Comparison of ENCODE assay signal across 11 cellular contexts in the genomic region with DNA sequence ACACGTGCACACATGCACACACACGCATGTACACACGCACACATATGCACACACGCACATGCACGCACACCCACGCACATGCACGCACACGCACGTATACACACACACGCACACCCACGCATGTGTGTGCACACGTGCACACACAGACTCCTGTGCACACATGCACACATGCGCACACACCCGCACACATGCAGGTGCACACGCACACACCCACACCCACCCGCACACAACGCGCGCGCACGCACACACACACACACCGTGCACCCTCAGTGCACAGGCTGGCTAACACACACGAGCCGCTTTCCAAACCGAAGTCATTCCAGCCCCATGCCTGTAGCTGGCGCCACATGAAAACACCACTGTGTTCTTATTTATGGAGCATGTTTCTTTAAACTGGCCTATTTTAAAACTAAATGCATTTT. TPM values are rescaled to one million over a fixed set of nuclear protein-coding genes. Genes with fewer than 3 reads are reported as not detected.
DNase-seq lines count a peak whose midpoint lies in the region; ATAC-seq and TF ChIP-seq lines count a peak whose summit lies in the region.
"Had no signal": no experiment of that assay in that cellular context is flagged by ENCODE, and none has a peak within 500 bp of the region (broad histone marks: within the 10 kb centered on the region; RNA-seq: fewer than 3 reads in every experiment).

No MANE protein-coding gene starts in this region.

- no peak overlapping the region for H2AFZ ChIP-seq in PC-9
- no peak overlapping the region for H2AFZ ChIP-seq in fibroblast of lung (ENCODE audit: low read length)
- no peak overlapping the region for H2AFZ ChIP-seq in smooth muscle cell (ENCODE audit: low read depth)

- H3K27ac Mint-ChIP-seq in activated naive CD4-positive, alpha-beta T cell treated with anti-CD3 and anti-CD28 coated beads, Interleukin-2, amount 10 ng/mL, durations not matched to agents 7 days and 5 days = no peak overlapping the region

- H3K9me2 ChIP-seq in PC-9 (ENCODE audit: insufficient read depth) = no peaks in the 10 kb centered on the region

- no peak overlapping the region for H3K27ac ChIP-seq in PC-9
- H3K27ac ChIP-seq in fibroblast of lung (ENCODE audit: insufficient read depth, low read length) = no peak overlapping the region
- no peak overlapping the region for H3K27ac ChIP-seq in smooth muscle cell (ENCODE audit: low read depth)
- H3K27ac ChIP-seq in prostate gland = no peak overlapping the region
- H3K27ac ChIP-seq: SK-N-MC, transverse colon had no signal

- H3K27me3 ChIP-seq in PC-9 (ENCODE audit: insufficient read depth, low read depth) (peaks cover 27% of the 10 kb centered on the region), fibroblast of lung (ENCODE audit: control insufficient read depth, insufficient read depth, low read length) (peaks cover 1% of the 10 kb centered on the region), smooth muscle cell (ENCODE audit: low read depth) (peaks cover 7% of the 10 kb centered on the region), prostate gland (replicated peaks; ENCODE audit: insufficient read depth) (peaks cover 3% of the 10 kb centered on the region)

- WGBS in smooth muscle cell (ENCODE audit: low lambda C conversion rate) = 90% methylated on average over 26 of the region's 26 CpGs
- WGBS in prostate gland = 80% methylated on average over 26 of the region's 26 CpGs

- H3K36me3 ChIP-seq in PC-9 (ENCODE audit: low read depth) (no peaks in the 10 kb centered on the region), fibroblast of lung (ENCODE audit: control insufficient read depth, insufficient read depth, low read length) (no peaks in the 10 kb centered on the region), smooth muscle cell (ENCODE audit: low read depth) (no peaks in the 10 kb centered on the region), prostate gland (no peaks in the 10 kb centered on the region)
- H3K36me3 ChIP-seq: transverse colon had no signal

- H3K27me3 Mint-ChIP-seq in activated naive CD4-positive, alpha-beta T cell treated with anti-CD3 and anti-CD28 coated beads, Interleukin-2, amount 10 ng/mL, durations not matched to agents 7 days and 5 days = peaks cover 75% of the 10 kb centered on the region

- H3K4me3 Mint-ChIP-seq in activated naive CD4-positive, alpha-beta T cell treated with anti-CD3 and anti-CD28 coated beads, Interleukin-2, amount 10 ng/mL, durations not matched to agents 7 days and 5 days = no peak overlapping the region

- POLR2A ChIA-PET in PC-9 (lab: Charles Lee; ENCODE audit: unreplicated experiment) = interaction anchor here (0.6 to 0.9 kb wide), 2 partner anchors 100 to 162 kb away, joined by 8 to 15 read pairs; no protein-coding TSS in a partner anchor

- no peaks in the 10 kb centered on the region for H3K9me3 Mint-ChIP-seq in activated naive CD4-positive, alpha-beta T cell treated with anti-CD3 and anti-CD28 coated beads, Interleukin-2, amount 10 ng/mL, durations not matched to agents 7 days and 5 days

- intact Hi-C loops in PC-9 (cut with micrococcal nuclease; ENCODE audit: unreplicated experiment) (no loop called here), prostate gland (cut with DNase I) (no loop called here)

- H3K4me3 ChIP-seq in PC-9 = no peak overlapping the region
- H3K4me3 ChIP-seq in fibroblast of lung (replicated peaks in 1 of 4; ENCODE audit: control extremely low read depth in 1 of 4, insufficient read depth in 1 of 4, low read depth in 3 of 4, low read length in 4 of 4) = no peak overlapping the region
- H3K4me3 ChIP-seq in smooth muscle cell = no peak overlapping the region
- no peak overlapping the region for H3K4me3 ChIP-seq in prostate gland
- H3K4me3 ChIP-seq: lung, SK-N-MC, transverse colon had no signal

- TF ChIP-seq CTCF in PC-9 (conservative IDR thresholded peaks at IDR 0.05) (peak; percentile 35; the same call in 1 of the 2 replicates), fibroblast of lung (conservative IDR thresholded peaks at IDR 0.05 in 1 of 2, IDR thresholded peaks at IDR 0.05 in 1 of 2; ENCODE audit: low read depth in 1 of 2, low read length in 2 of 2) (peak; percentile 7 to 44), smooth muscle cell (IDR thresholded peaks at IDR 0.05; ENCODE audit: borderline replicate concordance, insufficient read depth, poor library complexity, severe bottlenecking) (peak; percentile 12), prostate gland (IDR thresholded peaks at IDR 0.05) (peak in 1 of 4 experiments; percentile 25)

- CTCF ChIA-PET in activated naive CD4-positive, alpha-beta T cell treated with anti-CD3 and anti-CD28 coated beads, Interleukin-2, amount 10 ng/mL, durations not matched to agents 7 days and 5 days (lab: Charles Lee) = no interaction called here
- CTCF ChIA-PET in PC-9 (lab: Charles Lee) = interaction anchor here (0.6 kb wide), 1 partner anchor 122 kb away, joined by 20 read pairs; no protein-coding TSS in a partner anchor

- H3K4me2 ChIP-seq in PC-9 (peak overlapping the region; percentile 53), fibroblast of lung (ENCODE audit: extremely low read depth, insufficient read depth, low read length) (no peak overlapping the region), smooth muscle cell (no peak overlapping the region)

- DNase-seq in activated naive CD4-positive, alpha-beta T cell treated with anti-CD3 and anti-CD28 coated beads, Interleukin-2, amount 10 ng/mL, durations not matched to agents 7 days and 5 days = peak; percentile 26
- no peak for DNase-seq in activated naive CD4-positive, alpha-beta T cell treated with anti-CD3 and anti-CD28 coated beads, Interleukin-2, amount 50 U/mL, for 16 hours
- DNase-seq in PC-9 (no peak), fibroblast of lung (ENCODE audit: low read depth in 2 of 2) (peak; percentile 16 to 21), smooth muscle cell (lab: John Stamatoyannopoulos, UW; ENCODE audit: unreplicated experiment) (no peak), prostate gland (ENCODE audit: low spot score) (no peak)
- DNase-seq: transverse colon had no signal

- ATAC-seq in HG02759 (IDR thresholded peaks at IDR 0.05; ENCODE audit: unreplicated experiment) (no peak), HG02970 (IDR thresholded peaks at IDR 0.05; ENCODE audit: low FRiP score, unreplicated experiment) (no peak)

- H4K20me1 ChIP-seq in PC-9 (ENCODE audit: insufficient read depth) (no peaks in the 10 kb centered on the region; the same call in 1 of the 2 replicates), fibroblast of lung (ENCODE audit: control insufficient read depth, extremely low read depth, insufficient read depth, low read length) (no peaks in the 10 kb centered on the region), smooth muscle cell (ENCODE audit: low read depth) (no peaks in the 10 kb centered on the region)

- H3K4me1 ChIP-seq in PC-9 (replicated peaks; ENCODE audit: insufficient read depth) = peaks cover 28% of the 10 kb centered on the region
- H3K4me1 ChIP-seq in fibroblast of lung (ENCODE audit: control insufficient read depth, extremely low read depth, insufficient read depth, low read length) = no peaks in the 10 kb centered on the region
- peaks cover 2% of the 10 kb centered on the region for H3K4me1 ChIP-seq in smooth muscle cell (ENCODE audit: low read depth)
- H3K4me1 ChIP-seq in prostate gland (replicated peaks) = no peaks in the 10 kb centered on the region

- peaks cover 18% of the 10 kb centered on the region for H3K4me1 Mint-ChIP-seq in activated naive CD4-positive, alpha-beta T cell treated with anti-CD3 and anti-CD28 coated beads, Interleukin-2, amount 10 ng/mL, durations not matched to agents 7 days and 5 days

- H3K36me3 Mint-ChIP-seq in activated naive CD4-positive, alpha-beta T cell treated with anti-CD3 and anti-CD28 coated beads, Interleukin-2, amount 10 ng/mL, durations not matched to agents 7 days and 5 days = no peaks in the 10 kb centered on the region

- H3K9ac ChIP-seq in fibroblast of lung (ENCODE audit: insufficient read depth, low read length) (no peak overlapping the region), smooth muscle cell (ENCODE audit: low read depth) (no peak overlapping the region)

- H3K79me2 ChIP-seq in PC-9 (ENCODE audit: low read depth) (no peaks in the 10 kb centered on the region), fibroblast of lung (ENCODE audit: control insufficient read depth, insufficient read depth, low read length) (no peaks in the 10 kb centered on the region), smooth muscle cell (ENCODE audit: low read depth) (no peaks in the 10 kb centered on the region)

- H3K9me3 ChIP-seq in PC-9 (ENCODE audit: insufficient read depth, low read depth) (no peaks in the 10 kb centered on the region; the same call in 1 of the 2 replicates), fibroblast of lung (ENCODE audit: control insufficient read depth, insufficient read depth, low read depth, low read length) (no peaks in the 10 kb centered on the region), smooth muscle cell (replicated peaks; ENCODE audit: low read depth) (no peaks in the 10 kb centered on the region), prostate gland (no peaks in the 10 kb centered on the region)
- H3K9me3 ChIP-seq: transverse colon had no signal

- TF ChIP-seq POLR2A in prostate gland (IDR thresholded peaks at IDR 0.05) = no peak

- H3F3A ChIP-seq in PC-9 (ENCODE audit: insufficient read depth, low read depth) (peaks cover 23% of the 10 kb centered on the region; the same call in 1 of the 2 replicates), smooth muscle cell (ENCODE audit: low read depth) (no peaks in the 10 kb centered on the region)

- no TSS peak for BruUV-seq in PC-9 (replicated peaks; lab: Mats Ljungman, UMichigan)

RNA-seq across cellular contexts. Expression of a gene that starts 45.3 kb away (rescaled TPM):
- total RNA-seq in PC-9 (2021) (11.2 and 16.1 TPM in 2 replicates), fibroblast of lung (0.51 and 2.8 TPM in 2 replicates), smooth muscle cell (1.1 TPM in 1 of 2 replicates, not detected in the other), prostate gland (1 to 10 TPM in 1 of 2 donors, under 1 TPM in 1; 0.14 to 1.0 TPM)
- polyA plus RNA-seq in fibroblast of lung (0.10 and 2.0 TPM in 2 replicates), smooth muscle cell (1.1 and 1.3 TPM in 2 replicates)
- 0.29 and 4.9 TPM in 2 replicates for polyA plus RNA-seq in fibroblast of lung (2012)
- polyA minus RNA-seq in fibroblast of lung (ENCODE audit: low replicate concordance) = 2.8 TPM in 1 of 2 replicates, not detected in the other

Comparison
In these comparisons a context has a peak if more than half of its experiments do, and no peak if none do; other contexts are left out.
1. DNase-seq: peak in activated naive CD4-positive, alpha-beta T cell treated with anti-CD3 and anti-CD28 coated beads, Interleukin-2, amount 10 ng/mL, durations not matched to agents 7 days and 5 days (single experiment) and fibroblast of lung (2 of 2); none in activated naive CD4-positive, alpha-beta T cell treated with anti-CD3 and anti-CD28 coated beads, Interleukin-2, amount 50 U/mL, for 16 hours (single experiment), PC-9 (0 of 2), smooth muscle cell (single experiment) and prostate gland (single experiment).